8 cellular contexts compared by ENCODE assay signal in genomic region chr19:54430306-54431254, GRCh38. TPM values are rescaled to one million over a fixed set of nuclear protein-coding genes. Genes with fewer than 3 reads are reported as not detected.
DNase-seq lines count a peak whose midpoint lies in the region; ATAC-seq and TF ChIP-seq lines count a peak whose summit lies in the region.

No MANE protein-coding gene starts in this region.

- BruUV-seq in Calu3 (replicated peaks; lab: Mats Ljungman, UMichigan) = no TSS peak

- peaks cover 67% of the 10 kb centered on the region for H3K36me3 Mint-ChIP-seq in Calu3 (ENCODE audit: insufficient read depth, unreplicated experiment)

- peaks cover 46% of the 10 kb centered on the region for H3K4me1 Mint-ChIP-seq in Calu3 (ENCODE audit: low read depth, unreplicated experiment)

- TF ChIP-seq CTCF in Calu3 (IDR thresholded peaks at IDR 0.05; ENCODE audit: unreplicated experiment) = peak; percentile 17
- peak; percentile 21 for TF ChIP-seq CTCF in foreskin keratinocyte (conservative IDR thresholded peaks at IDR 0.05)

- no peaks in the 10 kb centered on the region for H3K9me3 Mint-ChIP-seq in Calu3 (ENCODE audit: low read depth, unreplicated experiment)

- H3K27me3 ChIP-seq in foreskin keratinocyte = peaks cover 17% of the 10 kb centered on the region

- ATAC-seq in foreskin keratinocyte (peak; percentile 52), GM19324 (IDR thresholded peaks at IDR 0.05; ENCODE audit: low FRiP score, unreplicated experiment) (no peak)

- H3K4me1 ChIP-seq in foreskin keratinocyte = no peaks in the 10 kb centered on the region

- H3K27me3 Mint-ChIP-seq in Calu3 (ENCODE audit: unreplicated experiment) = peaks cover 21% of the 10 kb centered on the region

- H3K27ac ChIP-seq in foreskin keratinocyte = no peak overlapping the region

- peak; percentile 80 for DNase-seq in Calu3
- peak; percentile 17 for DNase-seq in M059J (ENCODE audit: low read depth)
- peak; percentile 61 for DNase-seq in activated T-cell treated with anti-CD3 and anti-CD28 coated beads, Interleukin-2, amount 50 U/mL, for 1 hour
- no peak for DNase-seq in foreskin keratinocyte
- peak; percentile 80 for DNase-seq in posterior vena cava (ENCODE audit: low spot score)
- DNase-seq in DMS153 treated with DMSO at 0.1 percent for 48 hours (lab: John Stamatoyannopoulos, UW; ENCODE audit: unreplicated experiment) = no peak
- no peak for DNase-seq in DMS114 treated with DMSO at 0.1 percent for 48 hours (lab: John Stamatoyannopoulos, UW; ENCODE audit: unreplicated experiment)

- intact Hi-C loops in Calu3 (cut with micrococcal nuclease; ENCODE audit: unreplicated experiment) (loop anchor here (2.0 kb wide), 1 partner anchor 18 kb away; the partner anchor contains the start of gene LENG8), posterior vena cava (cut with DNase I) (loop anchor here in 1 of 2 donors (5.0 kb wide), 1 partner anchor 1343 kb away; no protein-coding TSS in a partner anchor)

- peak overlapping the region; percentile 62 for H3K4me3 Mint-ChIP-seq in Calu3 (ENCODE audit: low read depth, unreplicated experiment)

- CTCF ChIA-PET in Calu3 (lab: Charles Lee) = interaction anchor here (0.5 to 3.6 kb wide), 13 partner anchors 9 to 241 kb away, joined by 3 to 18 read pairs (median 7); partner anchors contain the start of genes LENG8, LENG9 and MBOAT7

- peak overlapping the region; percentile 83 for H3K27ac Mint-ChIP-seq in Calu3 (ENCODE audit: unreplicated experiment)

RNA-seq across cellular contexts. Expression of gene TTYH1, which starts 15.3 kb away (rescaled TPM):
- total RNA-seq in Calu3 (2022) (2.9 and 3.9 TPM in 2 replicates), foreskin keratinocyte (not detected in 2 replicates), posterior vena cava (1 to 10 TPM in 1 of 2 donors, under 1 TPM in 1; 0.60 to 1.4 TPM)
- not detected in 2 replicates for total RNA-seq in M059J (2014; rRNA removed; shearing (Covaris generic))
- not detected in 2 replicates for polyA plus RNA-seq in foreskin keratinocyte

RNA-seq across cellular contexts. Expression of gene LENG8, which starts 18.4 kb away (rescaled TPM):
- total RNA-seq in Calu3 (2022) (256 and 267 TPM in 2 replicates), foreskin keratinocyte (31.1 and 43.5 TPM in 2 replicates), posterior vena cava (100 to 1,000 TPM; 113 to 140 TPM)
- 8.6 and 10.5 TPM in 2 replicates for total RNA-seq in M059J (2014; rRNA removed; shearing (Covaris generic))
- polyA plus RNA-seq in foreskin keratinocyte = 34.1 and 41.2 TPM in 2 replicates

RNA-seq across cellular contexts. Expression of gene LENG9, which starts 33.0 kb away (rescaled TPM):
- total RNA-seq in Calu3 (2022) (14.7 and 16.4 TPM in 2 replicates), foreskin keratinocyte (4.8 and 5.0 TPM in 2 replicates), posterior vena cava (1 to 10 TPM; 4.2 to 5.1 TPM)
- 1.2 and 2.0 TPM in 2 replicates for total RNA-seq in M059J (2014; rRNA removed; shearing (Covaris generic))
- polyA plus RNA-seq in foreskin keratinocyte = 4.1 and 5.2 TPM in 2 replicates

RNA-seq across cellular contexts. Expression of gene CDC42EP5, which starts 42.5 kb away (rescaled TPM):
- total RNA-seq in Calu3 (2022) (12.9 and 19.7 TPM in 2 replicates), foreskin keratinocyte (27.1 and 32.1 TPM in 2 replicates), posterior vena cava (10 to 100 TPM; 24.8 to 25.7 TPM)
- 0.25 TPM in 1 of 2 replicates, not detected in the other for total RNA-seq in M059J (2014; rRNA removed; shearing (Covaris generic))
- polyA plus RNA-seq in foreskin keratinocyte = 43.4 and 66.8 TPM in 2 replicates

Comparison
In these comparisons a context has a peak if more than half of its experiments do, and no peak if none do; other contexts are left out.
1. DNase-seq: peak in Calu3 (single experiment), M059J (single experiment), activated T-cell treated with anti-CD3 and anti-CD28 coated beads, Interleukin-2, amount 50 U/mL, for 1 hour (single experiment) and posterior vena cava (single experiment); none in foreskin keratinocyte (0 of 2), DMS153 treated with DMSO at 0.1 percent for 48 hours (single experiment) and DMS114 treated with DMSO at 0.1 percent for 48 hours (single experiment).